ENCODE assay signal across 14 cellular contexts in genomic region chr9:127961166-127961490, GRCh38. TPM values are rescaled to one million over a fixed set of nuclear protein-coding genes. Genes with fewer than 3 reads are reported as not detected.
A peak's percentile ranks its signal among the peaks of the same experiment; 100 is the strongest.
DNase-seq lines count a peak whose midpoint lies in the region; ATAC-seq and TF ChIP-seq lines count a peak whose summit lies in the region.
"Had no signal": no experiment of that assay in that cellular context is flagged by ENCODE, and none has a peak within 500 bp of the region (broad histone marks: within the 10 kb centered on the region; RNA-seq: fewer than 3 reads in every experiment).

No MANE protein-coding gene starts in this region.

- H3K4me3 Mint-ChIP-seq in mesothelial cell of epicardium: no peak overlapping the region

- H3K27ac Mint-ChIP-seq in mesothelial cell of epicardium: peak overlapping the region; percentile 34

- H3K4me1 Mint-ChIP-seq in mesothelial cell of epicardium: peaks cover 44% of the 10 kb centered on the region

- DNase-seq in cardiac muscle cell (ENCODE audit: low read depth in 1 of 2, low spot score in 1 of 2) (no peak), left ventricle myocardium inferior (no peak), adipocyte (ENCODE audit: low read depth) (no peak), mesothelial cell of epicardium (ENCODE audit: low spot score in 2 of 2, unreplicated experiment in 2 of 2) (no peak), tibial nerve (ENCODE audit: low spot score in 2 of 2) (no peak), T-helper 9 cell (no peak), kidney glomerular epithelial cell (lab: John Stamatoyannopoulos, UW) (no peak)
- DNase-seq: activated CD4-positive, alpha-beta T cell treated with anti-CD3 and anti-CD28 coated beads, Interleukin-2, amount 50 U/mL, for 48 hours; KG1; midbrain; NCI-H2081 treated with DMSO at 0.1 percent for 48 hours; NK-92 treated with Interleukin-12 subunit alpha and Interleukin-12 subunit beta, amount 100 ng/mL, for 24 hours had no signal

- no peaks in the 10 kb centered on the region for H3K9me3 ChIP-seq in cardiac muscle cell (ENCODE audit: low read depth)
- peaks cover 6% of the 10 kb centered on the region for H3K9me3 ChIP-seq in left ventricle myocardium inferior (replicated peaks)
- no peaks in the 10 kb centered on the region for H3K9me3 ChIP-seq in adipocyte (ENCODE audit: control insufficient read depth, low read length)
- H3K9me3 ChIP-seq in tibial nerve: no peaks in the 10 kb centered on the region

- H3K4me3 ChIP-seq in cardiac muscle cell: no peak overlapping the region
- H3K4me3 ChIP-seq in left ventricle myocardium inferior: no peak overlapping the region
- no peak overlapping the region for H3K4me3 ChIP-seq in adipocyte (ENCODE audit: low read length)
- no peak overlapping the region for H3K4me3 ChIP-seq in tibial nerve

- TF ChIP-seq CTCF in cardiac muscle cell (IDR thresholded peaks at IDR 0.05; ENCODE audit: low read depth, low read length) (no peak), left ventricle myocardium inferior (IDR thresholded peaks at IDR 0.05; ENCODE audit: borderline replicate concordance) (no peak), mesothelial cell of epicardium (IDR thresholded peaks at IDR 0.05; ENCODE audit: unreplicated experiment) (no peak), tibial nerve (IDR thresholded peaks at IDR 0.05) (no peak)

- H3K4me1 ChIP-seq in cardiac muscle cell (ENCODE audit: low read depth): peaks cover 25% of the 10 kb centered on the region
- peaks cover 58% of the 10 kb centered on the region for H3K4me1 ChIP-seq in left ventricle myocardium inferior
- H3K4me1 ChIP-seq in adipocyte (ENCODE audit: control insufficient read depth, insufficient read depth, low read length): peaks cover 37% of the 10 kb centered on the region
- H3K4me1 ChIP-seq in tibial nerve: peaks cover 0 to 87% (median 71%) of the 10 kb centered on the region in 4 donors

- H3K27ac ChIP-seq in cardiac muscle cell (peak overlapping the region; percentile 87), left ventricle myocardium inferior (replicated peaks) (no peak overlapping the region), tibial nerve (peak overlapping the region; percentile 49 to 99 (median 86))

- no peaks in the 10 kb centered on the region for H3K27me3 Mint-ChIP-seq in mesothelial cell of epicardium (ENCODE audit: low read depth)

- intact Hi-C loops in left ventricle myocardium inferior (cut with micrococcal nuclease): no loop called here

- no peaks in the 10 kb centered on the region for H3K36me3 ChIP-seq in cardiac muscle cell
- H3K36me3 ChIP-seq in left ventricle myocardium inferior: no peaks in the 10 kb centered on the region
- H3K36me3 ChIP-seq in adipocyte (ENCODE audit: control insufficient read depth, insufficient read depth, low read length, severe bottlenecking): no peaks in the 10 kb centered on the region
- no peaks in the 10 kb centered on the region for H3K36me3 ChIP-seq in tibial nerve

- H3K27me3 ChIP-seq in cardiac muscle cell (no peaks in the 10 kb centered on the region), left ventricle myocardium inferior (ENCODE audit: low read depth) (no peaks in the 10 kb centered on the region), adipocyte (replicated peaks; ENCODE audit: control insufficient read depth, insufficient read depth, low read length) (no peaks in the 10 kb centered on the region), tibial nerve (no peaks in the 10 kb centered on the region)

- peaks cover 7% of the 10 kb centered on the region for H3K9me3 Mint-ChIP-seq in mesothelial cell of epicardium

- WGBS in tibial nerve, 2 donors: 80 to 100% methylated on average over 1 of the region's 1 CpG

- TF ChIP-seq EP300 in tibial nerve (IDR thresholded peaks at IDR 0.05): no peak

- H3K36me3 Mint-ChIP-seq in mesothelial cell of epicardium: peaks cover 11% of the 10 kb centered on the region

- ATAC-seq in HG03280 (IDR thresholded peaks at IDR 0.05; ENCODE audit: unreplicated experiment): no peak
- ATAC-seq: right cardiac atrium had no signal

- TF ChIP-seq POLR2A in tibial nerve (IDR thresholded peaks at IDR 0.05): no peak

- peak overlapping the region; percentile 32 for H3K9ac ChIP-seq in adipocyte (ENCODE audit: low read length)

RNA-seq across cellular contexts. Expression of gene EEIG1, which starts 19.7 kb away (rescaled TPM):
- 20.9 and 25.6 TPM in 2 replicates for total RNA-seq in cardiac muscle cell
- 26.6 and 32.5 TPM in 2 replicates for polyA plus RNA-seq in cardiac muscle cell
- total RNA-seq in left ventricle myocardium inferior: 20.7 TPM
- 62.8 to 68.8 TPM (median 67.4 TPM) in 3 replicates for total RNA-seq in mesothelial cell of epicardium
- 10 to 100 TPM; 33.9 to 53.8 (median 50.2) TPM for total RNA-seq in tibial nerve

RNA-seq across cellular contexts. Expression of gene DPM2, which starts 23.5 kb away (rescaled TPM):
- total RNA-seq in cardiac muscle cell (26.1 and 35.6 TPM in 2 replicates), left ventricle myocardium inferior (14.0 TPM), mesothelial cell of epicardium (36.8 to 37.5 TPM (median 36.9 TPM) in 3 replicates), tibial nerve (10 to 100 TPM in 3 of 4 donors, 1 to 10 TPM in 1; 9.0 to 21.9 (median 14.7) TPM)
- polyA plus RNA-seq in cardiac muscle cell: 54.2 and 70.7 TPM in 2 replicates

RNA-seq across cellular contexts. Expression of gene PIP5KL1, which starts 30.6 kb away (rescaled TPM):
- 0.89 and 1.7 TPM in 2 replicates for total RNA-seq in cardiac muscle cell
- polyA plus RNA-seq in cardiac muscle cell: 3.4 and 3.5 TPM in 2 replicates
- total RNA-seq in left ventricle myocardium inferior: 0.85 TPM
- total RNA-seq in mesothelial cell of epicardium: 7.6 to 9.0 TPM (median 8.2 TPM) in 3 replicates
- total RNA-seq in tibial nerve: under 1 TPM in 1 of 4 donors, not detected in 3; 0.59 TPM

RNA-seq across cellular contexts. Expression of gene ST6GALNAC4, which starts 44.3 kb away (rescaled TPM):
- total RNA-seq in cardiac muscle cell (66.2 and 119 TPM in 2 replicates), left ventricle myocardium inferior (31.3 TPM), mesothelial cell of epicardium (14.5 to 16.1 TPM (median 15.8 TPM) in 3 replicates), tibial nerve (10 to 100 TPM; 23.9 to 70.5 (median 37.0) TPM)
- 48.8 and 71.4 TPM in 2 replicates for polyA plus RNA-seq in cardiac muscle cell
